In the genomic region with DNA sequence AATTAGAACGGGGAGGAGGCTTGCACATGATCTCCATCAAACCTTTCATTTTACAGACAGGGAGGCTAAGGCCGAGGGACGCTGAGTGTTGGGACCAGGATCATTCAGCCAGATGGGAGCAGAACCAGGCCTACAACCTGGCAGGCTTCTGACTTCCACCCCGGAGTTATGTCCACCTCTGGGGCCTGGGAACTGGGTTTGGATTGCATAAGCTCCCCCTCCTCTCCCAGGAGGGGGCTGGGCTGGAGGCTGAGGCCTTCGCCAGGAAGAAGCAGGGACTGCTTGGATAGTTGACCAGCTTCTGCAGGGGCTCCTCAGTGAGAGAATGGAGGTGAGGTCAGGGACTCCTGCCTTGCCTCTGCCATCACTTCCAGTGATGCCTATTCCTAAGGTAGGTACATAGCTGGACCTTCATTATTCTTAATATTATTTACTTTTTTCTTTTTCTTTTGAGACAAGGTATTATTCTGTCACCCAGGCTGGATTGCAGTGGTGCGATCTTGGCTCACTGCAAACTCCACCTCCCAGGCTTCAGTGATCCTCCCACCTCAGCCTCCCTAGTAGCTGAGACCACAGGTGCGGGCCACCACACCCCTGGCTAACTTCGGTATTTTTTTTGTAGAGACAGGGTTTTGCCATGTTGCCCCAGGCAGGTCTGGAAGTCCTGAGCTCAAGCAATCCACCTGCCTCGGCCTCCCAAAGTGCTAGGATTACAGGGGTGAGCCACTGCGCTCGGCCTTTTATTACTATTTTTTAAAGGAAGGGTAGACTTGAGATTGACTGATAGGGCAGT, we compare ENCODE assay signal across 8 cellular contexts. TPM values are rescaled to one million over a fixed set of nuclear protein-coding genes. Genes with fewer than 3 reads are reported as not detected.
DNase-seq lines count a peak whose midpoint lies in the region; ATAC-seq lines count a peak whose summit lies in the region.

No MANE protein-coding gene starts in this region.

- H3K4me3 ChIP-seq in NT2/D1 (ENCODE audit: insufficient read length, low read depth) (peak overlapping the region; percentile 61), skeletal muscle tissue (ENCODE audit: low read length in 3 of 3) (peak overlapping the region in 2 of 3 donors; percentile 56 to 61), MG63 (no peak overlapping the region)

- H3K27ac ChIP-seq in skeletal muscle tissue (ENCODE audit: low read depth, low read length), result no peak overlapping the region

- no peak for ATAC-seq in effector memory CD8-positive, alpha-beta T cell (replicated peaks)
- no peak for ATAC-seq in GM21825 (IDR thresholded peaks at IDR 0.05; ENCODE audit: unreplicated experiment)
- ATAC-seq in GM19467 (IDR thresholded peaks at IDR 0.05; ENCODE audit: unreplicated experiment), result no peak

- no peaks in the 10 kb centered on the region for H3K27me3 Mint-ChIP-seq in effector memory CD8-positive, alpha-beta T cell

- peaks cover 35 to 39% of the 10 kb centered on the region in 2 donors for H3K4me1 Mint-ChIP-seq in effector memory CD8-positive, alpha-beta T cell (ENCODE audit: low read depth in 2 of 2)

- H3K36me3 ChIP-seq in NT2/D1 (ENCODE audit: insufficient read depth, insufficient read length, low read length) (no peaks in the 10 kb centered on the region), skeletal muscle tissue (ENCODE audit: control insufficient read depth in 3 of 3, insufficient read depth in 3 of 3, low read length in 3 of 3) (no peaks in the 10 kb centered on the region), MG63 (no peaks in the 10 kb centered on the region)

- H3K27me3 ChIP-seq in NT2/D1 (ENCODE audit: insufficient read depth, insufficient read length), result no peaks in the 10 kb centered on the region
- peaks cover 0 to 4% (median 0%) of the 10 kb centered on the region in 3 donors for H3K27me3 ChIP-seq in skeletal muscle tissue (ENCODE audit: control insufficient read depth in 3 of 3, insufficient read depth in 3 of 3, low read length in 3 of 3)
- H3K27me3 ChIP-seq in MG63, result no peaks in the 10 kb centered on the region

- no peaks in the 10 kb centered on the region for H3K9me3 Mint-ChIP-seq in effector memory CD8-positive, alpha-beta T cell

- DNase-seq in NCI-H748 (lab: John Stamatoyannopoulos, UW; ENCODE audit: unreplicated experiment) (peak; percentile 16), NCI-H748 treated with DMSO at 0.1 percent for 48 hours (lab: John Stamatoyannopoulos, UW) (no peak), NT2/D1 (ENCODE audit: low read depth, low spot score) (no peak), MG63 (no peak)
- no peak for DNase-seq in effector memory CD8-positive, alpha-beta T cell

- peak overlapping the region; percentile 24 for H3K9ac ChIP-seq in NT2/D1 (ENCODE audit: insufficient read length, low read depth)
- H3K9ac ChIP-seq in skeletal muscle tissue (ENCODE audit: low read depth in 1 of 3, low read length in 3 of 3), result no peak overlapping the region

- peaks cover 4% of the 10 kb centered on the region for H3K36me3 Mint-ChIP-seq in effector memory CD8-positive, alpha-beta T cell (ENCODE audit: insufficient read depth)

- H3K4me1 ChIP-seq in NT2/D1 (ENCODE audit: insufficient read depth, insufficient read length), result peaks cover 3% of the 10 kb centered on the region
- H3K4me1 ChIP-seq in skeletal muscle tissue (ENCODE audit: control insufficient read depth in 3 of 3, insufficient read depth in 3 of 3, low read length in 3 of 3), result peaks cover 0 to 8% (median 2%) of the 10 kb centered on the region in 3 donors

- no peaks in the 10 kb centered on the region for H3K9me3 ChIP-seq in NT2/D1 (ENCODE audit: insufficient read depth, low read length)
- H3K9me3 ChIP-seq in skeletal muscle tissue (ENCODE audit: control insufficient read depth in 3 of 3, low read length in 3 of 3), result no peaks in the 10 kb centered on the region
- H3K9me3 ChIP-seq in MG63, result no peaks in the 10 kb centered on the region

- H3K27ac Mint-ChIP-seq in effector memory CD8-positive, alpha-beta T cell, result peak overlapping the region; percentile 94 to 98

- H3K4me3 Mint-ChIP-seq in effector memory CD8-positive, alpha-beta T cell, result peak overlapping the region; percentile 97 to 98

RNA-seq across cellular contexts. Expression of a gene that starts 1.3 kb away (rescaled TPM):
- total RNA-seq in skeletal muscle tissue, result 2.6 TPM
- 3.0 and 4.4 TPM in 2 replicates for total RNA-seq in MG63 (2014; rRNA removed; shearing (Covaris generic); ENCODE audit: low replicate concordance)
